8 cellular contexts compared by ENCODE assay signal in the genomic region with DNA sequence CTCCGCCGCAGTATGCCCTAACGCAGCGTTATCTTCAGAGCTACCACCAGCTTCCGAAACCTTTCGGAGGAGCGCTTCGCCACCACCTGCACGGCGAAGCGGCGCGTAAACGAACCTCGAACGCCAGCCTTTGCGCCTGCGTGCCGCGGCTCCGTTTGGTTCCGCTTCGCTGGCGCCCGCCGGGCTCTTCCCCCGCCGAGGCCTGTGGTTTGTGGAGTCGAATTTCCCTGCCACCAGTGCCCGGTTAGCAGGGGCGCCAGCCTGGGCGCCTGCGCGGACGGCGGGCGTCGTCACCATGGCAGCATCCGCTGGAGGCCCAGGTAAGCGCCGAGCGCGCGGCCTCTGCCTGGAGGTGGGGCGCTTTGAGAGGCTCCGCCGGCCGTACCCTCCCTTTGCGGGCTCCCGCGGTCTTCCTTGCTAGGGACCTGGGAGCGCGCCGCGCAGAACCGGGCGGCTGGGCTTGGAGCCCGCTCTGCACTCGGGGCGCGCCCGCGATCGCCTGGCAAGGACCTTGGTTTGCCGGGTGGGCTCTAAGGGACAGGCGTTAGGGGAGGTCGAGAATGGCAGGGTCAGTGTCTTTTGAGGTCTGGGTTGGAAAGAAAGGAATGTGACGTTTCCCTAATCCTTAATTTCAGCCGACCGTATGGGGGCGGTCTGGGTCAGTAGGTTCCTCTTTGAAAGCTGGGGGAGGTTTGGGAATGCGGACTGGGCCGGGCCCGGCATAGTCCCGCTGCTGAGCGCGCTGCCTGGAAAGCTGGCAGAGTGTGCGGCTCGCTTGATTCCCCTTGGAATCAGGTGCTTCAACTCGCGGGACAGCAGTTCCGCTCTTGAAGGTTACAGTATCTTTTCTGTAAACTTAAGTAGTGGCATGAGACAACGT. TPM values are rescaled to one million over a fixed set of nuclear protein-coding genes. Genes with fewer than 3 reads are reported as not detected.
A peak's percentile ranks its signal among the peaks of the same experiment; 100 is the strongest.
DNase-seq lines count a peak whose midpoint lies in the region; ATAC-seq lines count a peak whose summit lies in the region.

Gene FAM151B (plus strand): TSS at position 272 of the 880 bp plus-strand sequence. CDS start 24 bp downstream, at position 296.

- no peaks in the 10 kb centered on the region for H3K79me1 ChIP-seq in mesendoderm (ENCODE audit: low read length)

- no peaks in the 10 kb centered on the region for H3K4me1 ChIP-seq in endocrine pancreas (ENCODE audit: control insufficient read depth, insufficient read depth, low read length)
- no peaks in the 10 kb centered on the region for H3K4me1 ChIP-seq in mesendoderm (ENCODE audit: control insufficient read depth, low read depth, low read length)

- ATAC-seq in GM21367 (IDR thresholded peaks at IDR 0.05; ENCODE audit: unreplicated experiment): peak; percentile 81

- no peak within 1 kb of the TSS for H2BK5ac ChIP-seq in mesendoderm (ENCODE audit: low read length)

- H3K4me3 ChIP-seq in endocrine pancreas (ENCODE audit: control insufficient read depth, insufficient read depth, low read length) (peak within 1 kb of the TSS; percentile 72), mesendoderm (ENCODE audit: low read length) (peak within 1 kb of the TSS; percentile 61)

- no peak within 1 kb of the TSS for H4K5ac ChIP-seq in mesendoderm (ENCODE audit: low read length)

- peak within 1 kb of the TSS; percentile 71 for H3K4me2 ChIP-seq in mesendoderm (ENCODE audit: low read length)

- H3K27ac ChIP-seq in mesendoderm (ENCODE audit: low read depth, low read length): peak within 1 kb of the TSS; percentile 47

- DNase-seq in COLO668 (lab: John Stamatoyannopoulos, UW; ENCODE audit: unreplicated experiment) (peak; percentile 96), HT1080 (ENCODE audit: low read depth) (peak; percentile 96), NOMO-1 (lab: John Stamatoyannopoulos, UW; ENCODE audit: unreplicated experiment in 2 of 2) (peak; percentile 83 to 92), mesendoderm (peak; percentile 98)
- DNase-seq in activated CD8-positive, alpha-beta memory T cell treated with anti-CD3 and anti-CD28 coated beads, Interleukin-2, amount 50 U/mL, for 1 hour (ENCODE audit: extremely low read depth): peak; percentile 4
- DNase-seq in stimulated activated CD8-positive, alpha-beta memory T cell treated with anti-CD3 and anti-CD28 coated beads, Interleukin-12 subunit alpha, Interleukin-12 subunit beta, amount 100 ng/mL, for 1 hour (ENCODE audit: low read depth): peak; percentile 35

- peaks cover 5% of the 10 kb centered on the region for H3K36me3 ChIP-seq in endocrine pancreas (ENCODE audit: control insufficient read depth, insufficient read depth, low read length)
- no peaks in the 10 kb centered on the region for H3K36me3 ChIP-seq in mesendoderm (ENCODE audit: control insufficient read depth, insufficient read depth, low read length)

- H4K8ac ChIP-seq in mesendoderm (ENCODE audit: low read depth, low read length): no peak within 1 kb of the TSS

- H3K4ac ChIP-seq in mesendoderm (ENCODE audit: low read depth, low read length): no peak within 1 kb of the TSS

- H3K27me3 ChIP-seq in endocrine pancreas (ENCODE audit: control insufficient read depth, insufficient read depth, low read length): no peaks in the 10 kb centered on the region
- H3K27me3 ChIP-seq in mesendoderm (ENCODE audit: insufficient read depth, low read length, poor library complexity): no peaks in the 10 kb centered on the region

- no peak within 1 kb of the TSS for H3K18ac ChIP-seq in mesendoderm (ENCODE audit: low read length)

- no CpG with 5 or more reads among the region's 83 CpGs for WGBS in mesendoderm (ENCODE audit: extremely low coverage, insufficient coverage, low lambda C conversion rate)

- peaks cover under 1% of the 10 kb centered on the region for H3K9me3 ChIP-seq in endocrine pancreas (ENCODE audit: control insufficient read depth, low read length)

- H3K23ac ChIP-seq in mesendoderm (ENCODE audit: low read length): no peak within 1 kb of the TSS

- H3K56ac ChIP-seq in mesendoderm (ENCODE audit: low read length): peak within 1 kb of the TSS; percentile 90

- H2BK15ac ChIP-seq in mesendoderm (replicated peaks; ENCODE audit: low read depth): no peak within 1 kb of the TSS

- H2BK120ac ChIP-seq in mesendoderm (ENCODE audit: low read depth, low read length): no peak within 1 kb of the TSS

- H3K79me2 ChIP-seq in mesendoderm (ENCODE audit: control insufficient read depth, insufficient read depth, low read length): no peaks in the 10 kb centered on the region

- H2AK5ac ChIP-seq in mesendoderm (ENCODE audit: low read length): no peak within 1 kb of the TSS

- peak within 1 kb of the TSS; percentile 93 for H3K9ac ChIP-seq in endocrine pancreas (ENCODE audit: control insufficient read depth, insufficient read depth, low read length)
- peak within 1 kb of the TSS; percentile 77 for H3K9ac ChIP-seq in mesendoderm (ENCODE audit: low read length)

RNA-seq across cellular contexts. Expression of gene FAM151B, which starts in this region (rescaled TPM):
- total RNA-seq in HT1080 (2014; rRNA removed; shearing (Covaris generic)): 0.27 and 0.97 TPM in 2 replicates
- 0.44 and 0.78 TPM in 2 replicates for polyA plus RNA-seq in HT1080 (2015; cell fraction: cytosol; rRNA removed)
- polyA plus RNA-seq in HT1080 (2015; cell fraction: nucleus; rRNA removed): 0.23 and 0.29 TPM in 2 replicates
- polyA plus RNA-seq in mesendoderm (2013, experiment 1 of 2): 0.31 TPM
- polyA plus RNA-seq in mesendoderm (2013, experiment 2 of 2): 0.21 TPM

Comparison
In these comparisons a context has a peak if more than half of its experiments do, and no peak if none do; other contexts are left out.
1. Peak in every context shown above with its lines: DNase-seq, ATAC-seq, H3K4me3 ChIP-seq and H3K27ac ChIP-seq.
2. Peak in DNase-seq in HT1080; RNA of the gene not detected or under 1 TPM.
3. DNase-seq: peak in every context shown above with its lines; median percentile 98 in mesendoderm; 96 in COLO668; 96 in HT1080; 88 in NOMO-1; 35 in stimulated activated CD8-positive, alpha-beta memory T cell treated with anti-CD3 and anti-CD28 coated beads, Interleukin-12 subunit alpha, Interleukin-12 subunit beta, amount 100 ng/mL, for 1 hour; 4 in activated CD8-positive, alpha-beta memory T cell treated with anti-CD3 and anti-CD28 coated beads, Interleukin-2, amount 50 U/mL, for 1 hour.